1 cellular context compared by ENCODE assay signal in genomic region chr22:49968313-49968830, GRCh38.
TF ChIP-seq lines count a peak whose summit lies in the region.

No MANE protein-coding gene starts in this region.

TF ChIP-seq in K562, 482 proteins besides CTCF, POLR2A, EP300 and RAD21:
- TF ChIP-seq ZNF79 (CRISPR knock-in tag; IDR thresholded peaks at IDR 0.05; ENCODE audit: low read depth), result no peak
- no peak for TF ChIP-seq RNF2 (IDR thresholded peaks at IDR 0.05)
- TF ChIP-seq SREBF2 (CRISPR knock-in tag; IDR thresholded peaks at IDR 0.05), result no peak
- TF ChIP-seq ILF3 (IDR thresholded peaks at IDR 0.05; ENCODE audit: borderline replicate concordance), result no peak
- TF ChIP-seq PRDM10 (IDR thresholded peaks at IDR 0.05; ENCODE audit: partially characterized antibody), result no peak
- TF ChIP-seq CREB1 (IDR thresholded peaks at IDR 0.05), result no peak
- no peak for TF ChIP-seq CREB1 (CRISPR knock-in tag; IDR thresholded peaks at IDR 0.05)
- no peak for TF ChIP-seq NKRF (IDR thresholded peaks at IDR 0.05; ENCODE audit: borderline replicate concordance)
- 0 out of 2 replicates have a peak, but pooled peaks have one; percentile 17 for TF ChIP-seq RBFOX2 (IDR thresholded peaks at IDR 0.05; ENCODE audit: low read depth, low read length)
TF ChIP-seq in K562: peak in this region for 1.
